Comparison of ENCODE assay signal across 8 cellular contexts in genomic region chr2:206250041-206250897, GRCh38. TPM values are rescaled to one million over a fixed set of nuclear protein-coding genes. Genes with fewer than 3 reads are reported as not detected.
A peak's percentile ranks its signal among the peaks of the same experiment; 100 is the strongest.
DNase-seq lines count a peak whose midpoint lies in the region; ATAC-seq and TF ChIP-seq lines count a peak whose summit lies in the region.

No MANE protein-coding gene starts in this region.

- H3K36me3 ChIP-seq in H7 (replicated peaks; ENCODE audit: control insufficient read depth, insufficient read depth, low read length): no peaks in the 10 kb centered on the region

- peak overlapping the region; percentile 74 for H3K4me3 Mint-ChIP-seq in CD4-positive, alpha-beta T cell
- H3K4me3 Mint-ChIP-seq in activated naive CD8-positive, alpha-beta T cell treated with anti-CD3 and anti-CD28 coated beads, Interleukin-2, amount 50 U/mL, for 24 hours: peak overlapping the region; percentile 78

- TF ChIP-seq CTCF in CD4-positive, alpha-beta T cell (IDR thresholded peaks at IDR 0.05): no peak

- no peak overlapping the region for H3K27ac ChIP-seq in CD4-positive, alpha-beta T cell (ENCODE audit: low read depth, low read length)

- peaks cover 5% of the 10 kb centered on the region for H3K4me1 Mint-ChIP-seq in CD4-positive, alpha-beta T cell (ENCODE audit: low read depth)
- H3K4me1 Mint-ChIP-seq in activated naive CD8-positive, alpha-beta T cell treated with anti-CD3 and anti-CD28 coated beads, Interleukin-2, amount 50 U/mL, for 24 hours: peaks cover 5% of the 10 kb centered on the region

- H3K9me3 Mint-ChIP-seq in CD4-positive, alpha-beta T cell: no peaks in the 10 kb centered on the region
- peaks cover 11% of the 10 kb centered on the region for H3K9me3 Mint-ChIP-seq in activated naive CD8-positive, alpha-beta T cell treated with anti-CD3 and anti-CD28 coated beads, Interleukin-2, amount 50 U/mL, for 24 hours

- peaks cover 36% of the 10 kb centered on the region for H3K27me3 ChIP-seq in CD4-positive, alpha-beta T cell (ENCODE audit: control insufficient read depth, insufficient read depth, low read length)
- H3K27me3 ChIP-seq in H7 (ENCODE audit: control insufficient read depth, insufficient read depth, low read length): no peaks in the 10 kb centered on the region

- ATAC-seq in CD4-positive, alpha-beta T cell (ENCODE audit: poor library complexity): peak; percentile 56
- ATAC-seq in activated naive CD8-positive, alpha-beta T cell treated with anti-CD3 and anti-CD28 coated beads, Interleukin-2, amount 50 U/mL, for 24 hours: no peak
- ATAC-seq in HG03342 (IDR thresholded peaks at IDR 0.05; ENCODE audit: unreplicated experiment): no peak

- no peaks in the 10 kb centered on the region for H3K36me3 Mint-ChIP-seq in CD4-positive, alpha-beta T cell (ENCODE audit: low read depth)
- peaks cover 7% of the 10 kb centered on the region for H3K36me3 Mint-ChIP-seq in activated naive CD8-positive, alpha-beta T cell treated with anti-CD3 and anti-CD28 coated beads, Interleukin-2, amount 50 U/mL, for 24 hours (ENCODE audit: low read depth)

- H3K9me3 ChIP-seq in CD4-positive, alpha-beta T cell (ENCODE audit: control insufficient read depth, low read length): peaks cover 4% of the 10 kb centered on the region

- intact Hi-C loops in CD4-positive, alpha-beta T cell (cut with DNase I, micrococcal nuclease): no loop called here

- no peak for DNase-seq in CD4-positive, alpha-beta T cell
- peak; percentile 68 for DNase-seq in H7
- no peak for DNase-seq in activated naive CD8-positive, alpha-beta T cell treated with anti-CD3 and anti-CD28 coated beads, Interleukin-2, amount 50 U/mL, for 24 hours
- peak; percentile 33 to 35 for DNase-seq in lung microvascular endothelial cell (ENCODE audit: low read depth in 2 of 2)
- DNase-seq in OCI-M1 (lab: John Stamatoyannopoulos, UW): no peak
- DNase-seq in NCI-H1417 (lab: John Stamatoyannopoulos, UW): no peak
- DNase-seq in NCI-H345 treated with DMSO at 0.1 percent for 48 hours (lab: John Stamatoyannopoulos, UW; ENCODE audit: unreplicated experiment): no peak

- no peak overlapping the region for H3K4me3 ChIP-seq in H7 (ENCODE audit: insufficient read depth, low read depth, low read length)

- peaks cover 70% of the 10 kb centered on the region for H3K27me3 Mint-ChIP-seq in CD4-positive, alpha-beta T cell
- H3K27me3 Mint-ChIP-seq in activated naive CD8-positive, alpha-beta T cell treated with anti-CD3 and anti-CD28 coated beads, Interleukin-2, amount 50 U/mL, for 24 hours: peaks cover 60% of the 10 kb centered on the region

- POLR2A ChIA-PET in CD4-positive, alpha-beta T cell (lab: Charles Lee): interaction anchor here (0.7 kb wide), 1 partner anchor 198 kb away, joined by 3 read pairs; no protein-coding TSS in a partner anchor

- CTCF ChIA-PET in CD4-positive, alpha-beta T cell (lab: Charles Lee): interaction anchor here (0.7 kb wide), 1 partner anchor 307 kb away, joined by 3 read pairs; no protein-coding TSS in a partner anchor

- no peak overlapping the region for H3K27ac Mint-ChIP-seq in CD4-positive, alpha-beta T cell
- H3K27ac Mint-ChIP-seq in activated naive CD8-positive, alpha-beta T cell treated with anti-CD3 and anti-CD28 coated beads, Interleukin-2, amount 50 U/mL, for 24 hours: no peak overlapping the region

RNA-seq across cellular contexts. Expression of gene ZDBF2, which starts 24.2 kb away (rescaled TPM):
- total RNA-seq in CD4-positive, alpha-beta T cell: 10 to 100 TPM; 28.7 to 29.7 TPM
- 10.1 and 17.2 TPM in 2 replicates for total RNA-seq in H7 (2014; rRNA removed; shearing (Covaris generic))
- total RNA-seq in lung microvascular endothelial cell: 7.8 and 15.7 TPM in 2 replicates

Comparison
In these comparisons a context has a peak if more than half of its experiments do, and no peak if none do; other contexts are left out.
1. DNase-seq: peak in H7 (single experiment) and lung microvascular endothelial cell (2 of 2); none in CD4-positive, alpha-beta T cell (0 of 10), activated naive CD8-positive, alpha-beta T cell treated with anti-CD3 and anti-CD28 coated beads, Interleukin-2, amount 50 U/mL, for 24 hours (single experiment), OCI-M1 (single experiment), NCI-H1417 (0 of 3) and NCI-H345 treated with DMSO at 0.1 percent for 48 hours (single experiment).